Comparison of ENCODE assay signal across 25 cellular contexts in the genomic region with DNA sequence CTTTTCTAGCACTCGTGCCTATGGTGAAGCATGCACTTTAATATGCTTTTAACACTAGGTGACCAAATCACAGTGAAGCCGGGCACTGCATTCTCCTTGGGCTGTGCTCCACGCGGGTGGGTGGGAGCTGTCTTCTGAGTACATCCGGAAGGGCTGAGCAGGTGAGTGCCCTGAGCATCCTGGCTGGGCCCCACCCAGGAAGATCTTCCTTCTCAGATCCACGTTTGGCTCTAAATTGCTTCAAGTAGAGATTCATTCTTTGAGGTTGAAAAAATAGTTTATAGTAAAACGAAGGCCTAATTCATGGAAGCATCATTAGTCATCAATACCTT.
"Had no signal": no experiment of that assay in that cellular context is flagged by ENCODE, and none has a peak within 500 bp of the region (broad histone marks: within the 10 kb centered on the region; RNA-seq: fewer than 3 reads in every experiment).

No MANE protein-coding gene starts in this region.

- H3K27ac ChIP-seq: coronary artery, neutrophil, pancreas, right lobe of liver, thoracic aorta, tibial nerve, upper lobe of right lung, uterus had no signal

- H3K27me3 Mint-ChIP-seq: natural killer cell treated with Interleukin-12 subunit alpha and Interleukin-12 subunit beta and Interleukin-15 and Interleukin-18, amount 100 ng/mL, for 72 hours had no signal

- ATAC-seq: effector memory CD8-positive, alpha-beta T cell; pancreas; right lobe of liver; stimulated activated naive CD8-positive, alpha-beta T cell treated with anti-CD3 and anti-CD28 coated beads, Interleukin-15, Interleukin-2, amounts not matched to agents 100 U/mL and 50 U/mL, for 24 hours; upper lobe of right lung had no signal

- H3K27ac Mint-ChIP-seq: effector memory CD8-positive, alpha-beta T cell; memory B cell; natural killer cell treated with Interleukin-12 subunit alpha and Interleukin-12 subunit beta and Interleukin-15 and Interleukin-18, amount 100 ng/mL, for 72 hours had no signal

- H3K9me3 Mint-ChIP-seq: effector memory CD8-positive, alpha-beta T cell; immature natural killer cell; memory B cell; naive B cell; natural killer cell treated with Interleukin-12 subunit alpha and Interleukin-12 subunit beta and Interleukin-15 and Interleukin-18, amount 100 ng/mL, for 72 hours; neural crest cell had no signal

- DNase-seq: effector memory CD8-positive, alpha-beta T cell; esophagus squamous epithelium; foreskin melanocyte; hypothalamus; immature natural killer cell; islet precursor cell; left ventricle myocardium superior; naive B cell; pancreas; right lobe of liver; small intestine; stimulated activated CD4-positive, alpha-beta T cell treated with anti-CD3 and anti-CD28 coated beads, Interleukin-12 subunit alpha, Interleukin-12 subunit beta, amount 100 ng/mL, for 4 hours; stimulated activated CD4-positive, alpha-beta T cell treated with anti-CD3 and anti-CD28 coated beads, Interleukin-1b, Interleukin-23, amount 100 ng/mL, for 48 hours; stimulated activated CD4-positive, alpha-beta T cell treated with anti-CD3 and anti-CD28 coated beads, Interleukin-4, amount 100 ng/mL, for 1 hour; stimulated activated CD8-positive, alpha-beta memory T cell treated with anti-CD3 and anti-CD28 coated beads, Interleukin-4, amount 100 ng/mL, for 48 hours; stimulated activated naive CD8-positive, alpha-beta T cell treated with anti-CD3 and anti-CD28 coated beads, Interleukin-15, Interleukin-2, amounts not matched to agents 100 U/mL and 50 U/mL, for 24 hours; upper lobe of right lung; uterus had no signal

- H3K36me3 Mint-ChIP-seq: natural killer cell treated with Interleukin-12 subunit alpha and Interleukin-12 subunit beta and Interleukin-15 and Interleukin-18, amount 100 ng/mL, for 72 hours had no signal

- H3K4me3 Mint-ChIP-seq: effector memory CD8-positive, alpha-beta T cell; immature natural killer cell; memory B cell; naive B cell; natural killer cell treated with Interleukin-12 subunit alpha and Interleukin-12 subunit beta and Interleukin-15 and Interleukin-18, amount 100 ng/mL, for 72 hours; neural crest cell had no signal
